Comparison of ENCODE assay signal across 24 cellular contexts in genomic region chr6:136994782-136995181, GRCh38. TPM values are rescaled to one million over a fixed set of nuclear protein-coding genes. Genes with fewer than 3 reads are reported as not detected.
A peak's percentile ranks its signal among the peaks of the same experiment; 100 is the strongest.
DNase-seq lines count a peak whose midpoint lies in the region; ATAC-seq and TF ChIP-seq lines count a peak whose summit lies in the region.
"Had no signal": no experiment of that assay in that cellular context is flagged by ENCODE, and none has a peak within 500 bp of the region (broad histone marks: within the 10 kb centered on the region; RNA-seq: fewer than 3 reads in every experiment).

No MANE protein-coding gene starts in this region.

- H3K27ac Mint-ChIP-seq in chondrocyte (ENCODE audit: unreplicated experiment): no peak overlapping the region
- H3K27ac Mint-ChIP-seq: activated CD8-positive, alpha-beta T cell treated with anti-CD3 and anti-CD28 coated beads for 36 hours; activated naive CD8-positive, alpha-beta T cell treated with anti-CD3 and anti-CD28 coated beads, Interleukin-2, amount 10 ng/mL, durations not matched to agents 7 days and 5 days; activated T-cell treated with anti-CD3 and anti-CD28 coated beads, Interleukin-2, amount 50 U/mL, for 72 hours; CD8-positive, alpha-beta T cell; dendritic cell treated with granulocyte-macrophage colony-stimulating factor and Interleukin-4, amounts not matched to agents 40 ng/mL and 50 ng/mL, for 4 days; naive B cell; WTC11 had no signal

- no peaks in the 10 kb centered on the region for H3K36me3 ChIP-seq in lower lobe of right lung
- H3K36me3 ChIP-seq: brain microvascular endothelial cell had no signal

- no peak overlapping the region for H3K4me3 ChIP-seq in lower lobe of right lung

- H3K4me1 Mint-ChIP-seq in chondrocyte (ENCODE audit: low read depth): peaks cover 13% of the 10 kb centered on the region
- H3K4me1 Mint-ChIP-seq: activated naive CD8-positive, alpha-beta T cell treated with anti-CD3 and anti-CD28 coated beads, Interleukin-2, amount 10 ng/mL, durations not matched to agents 7 days and 5 days had no signal

- H3K9me3 ChIP-seq in lower lobe of right lung: no peaks in the 10 kb centered on the region

- no peak overlapping the region for H3K4me3 Mint-ChIP-seq in chondrocyte (ENCODE audit: unreplicated experiment)
- H3K4me3 Mint-ChIP-seq: activated CD8-positive, alpha-beta T cell treated with anti-CD3 and anti-CD28 coated beads for 36 hours; activated naive CD8-positive, alpha-beta T cell treated with anti-CD3 and anti-CD28 coated beads, Interleukin-2, amount 10 ng/mL, durations not matched to agents 7 days and 5 days; activated T-cell treated with anti-CD3 and anti-CD28 coated beads, Interleukin-2, amount 50 U/mL, for 72 hours; CD8-positive, alpha-beta T cell; dendritic cell treated with granulocyte-macrophage colony-stimulating factor and Interleukin-4, amounts not matched to agents 40 ng/mL and 50 ng/mL, for 4 days; naive B cell; WTC11 had no signal

- H3K27ac ChIP-seq in lower lobe of right lung: no peak overlapping the region
- H3K27ac ChIP-seq: brain microvascular endothelial cell had no signal

- intact Hi-C loops in lower lobe of right lung (cut with DNase I): no loop called here

- H3K27me3 ChIP-seq in lower lobe of right lung (ENCODE audit: low read depth): peaks cover 39% of the 10 kb centered on the region

- peaks cover 17% of the 10 kb centered on the region for H3K27me3 Mint-ChIP-seq in chondrocyte (ENCODE audit: low read depth)

- no peaks in the 10 kb centered on the region for H3K36me3 Mint-ChIP-seq in chondrocyte (ENCODE audit: low read depth)
- H3K36me3 Mint-ChIP-seq: activated naive CD8-positive, alpha-beta T cell treated with anti-CD3 and anti-CD28 coated beads, Interleukin-2, amount 10 ng/mL, durations not matched to agents 7 days and 5 days; CD8-positive, alpha-beta T cell; WTC11 had no signal

- DNase-seq in DMS53 treated with DMSO at 0.1 percent for 48 hours (lab: John Stamatoyannopoulos, UW; ENCODE audit: unreplicated experiment) (peak; percentile 71), NCI-H1930 (lab: John Stamatoyannopoulos, UW) (peak; percentile 58 to 73), SHP77 (lab: John Stamatoyannopoulos, UW) (peak; percentile 43 to 66), lower lobe of right lung (no peak), cerebellar cortex (ENCODE audit: low spot score) (no peak), chondrocyte (ENCODE audit: low spot score) (no peak)
- no peak for DNase-seq in effector CD4-positive, alpha-beta T cell
- DNase-seq: activated CD8-positive, alpha-beta T cell treated with anti-CD3 and anti-CD28 coated beads for 36 hours; activated naive CD8-positive, alpha-beta T cell treated with anti-CD3 and anti-CD28 coated beads, Interleukin-2, amount 10 ng/mL, durations not matched to agents 7 days and 5 days; activated T-cell treated with anti-CD3 and anti-CD28 coated beads, Interleukin-2, amount 50 U/mL, for 72 hours; brain microvascular endothelial cell; CD8-positive, alpha-beta T cell; HCEC 1CT; naive B cell; NCI-H226; stimulated activated CD4-positive, alpha-beta T cell treated with anti-CD3 and anti-CD28 coated beads, Interleukin-2, amount 100 ng/mL, for 48 hours had no signal

- TF ChIP-seq CTCF in lower lobe of right lung (IDR thresholded peaks at IDR 0.05): no peak
- no peak for TF ChIP-seq CTCF in chondrocyte (IDR thresholded peaks at IDR 0.05)

- peaks cover 5% of the 10 kb centered on the region for H3K4me1 ChIP-seq in lower lobe of right lung

- no peaks in the 10 kb centered on the region for H3K9me3 Mint-ChIP-seq in chondrocyte (ENCODE audit: low read depth)
- H3K9me3 Mint-ChIP-seq: activated CD8-positive, alpha-beta T cell treated with anti-CD3 and anti-CD28 coated beads for 36 hours; activated naive CD8-positive, alpha-beta T cell treated with anti-CD3 and anti-CD28 coated beads, Interleukin-2, amount 10 ng/mL, durations not matched to agents 7 days and 5 days; activated T-cell treated with anti-CD3 and anti-CD28 coated beads, Interleukin-2, amount 50 U/mL, for 72 hours; CD8-positive, alpha-beta T cell; dendritic cell treated with granulocyte-macrophage colony-stimulating factor and Interleukin-4, amounts not matched to agents 40 ng/mL and 50 ng/mL, for 4 days; naive B cell had no signal

- ATAC-seq in lower lobe of right lung (peak; percentile 61 to 67), GM18517 (IDR thresholded peaks at IDR 0.05; ENCODE audit: unreplicated experiment) (no peak)
- ATAC-seq: activated CD8-positive, alpha-beta T cell treated with anti-CD3 and anti-CD28 coated beads for 36 hours; activated T-cell treated with anti-CD3 and anti-CD28 coated beads, Interleukin-2, amount 50 U/mL, for 72 hours; CD8-positive, alpha-beta T cell; WTC11 had no signal

RNA-seq across cellular contexts. Expression of gene IL20RA, which starts 50.0 kb away (rescaled TPM):
- 10.9 TPM for total RNA-seq in lower lobe of right lung
- 0.22 TPM in 1 of 3 replicates, not detected in the others for total RNA-seq in chondrocyte
- total RNA-seq: activated CD8-positive, alpha-beta T cell treated with anti-CD3 and anti-CD28 coated beads for 36 hours; activated naive CD8-positive, alpha-beta T cell treated with anti-CD3 and anti-CD28 coated beads, Interleukin-2, amount 10 ng/mL, durations not matched to agents 7 days and 5 days; activated T-cell treated with anti-CD3 and anti-CD28 coated beads, Interleukin-2, amount 50 U/mL, for 72 hours; CD8-positive, alpha-beta T cell; epithelial cell of proximal tubule; OCI-LY7; osteocyte; SK-MEL-5; T-helper 2 cell treated with Interferon-gamma antibody and Interleukin-4, amounts not matched to agents 100 ng/mL and 5 ng/mL, for 36 hours had no signal

Comparison
In these comparisons a context has a peak if more than half of its experiments do, and no peak if none do; other contexts are left out.
1. DNase-seq: peak in DMS53 treated with DMSO at 0.1 percent for 48 hours (single experiment), NCI-H1930 (2 of 2) and SHP77 (2 of 2); none in lower lobe of right lung (single experiment), cerebellar cortex (single experiment), chondrocyte (single experiment) and effector CD4-positive, alpha-beta T cell (single experiment).